ENCODE assay signal across 8 cellular contexts in genomic region chr19:57067440-57067839, GRCh38. TPM values are rescaled to one million over a fixed set of nuclear protein-coding genes. Genes with fewer than 3 reads are reported as not detected.
"Had no signal": no experiment of that assay in that cellular context is flagged by ENCODE, and none has a peak within 500 bp of the region (broad histone marks: within the 10 kb centered on the region; RNA-seq: fewer than 3 reads in every experiment).

No MANE protein-coding gene starts in this region.

- ATAC-seq: GM12878 had no signal

- FAIRE-seq: G401.6, GM12878, GM12891, GM12892, GM18507, GM19239 had no signal

- DNase-seq: GDM1, GF-D8 had no signal

- H3K4me3 ChIP-seq: GM12878 had no signal

RNA-seq across cellular contexts. Expression of gene USP29, which starts 52.3 kb away (rescaled TPM):
- total RNA-seq: GM12878 had no signal
- polyA plus RNA-seq: GM12878 had no signal
